14 cellular contexts compared by ENCODE assay signal in the genomic region with DNA sequence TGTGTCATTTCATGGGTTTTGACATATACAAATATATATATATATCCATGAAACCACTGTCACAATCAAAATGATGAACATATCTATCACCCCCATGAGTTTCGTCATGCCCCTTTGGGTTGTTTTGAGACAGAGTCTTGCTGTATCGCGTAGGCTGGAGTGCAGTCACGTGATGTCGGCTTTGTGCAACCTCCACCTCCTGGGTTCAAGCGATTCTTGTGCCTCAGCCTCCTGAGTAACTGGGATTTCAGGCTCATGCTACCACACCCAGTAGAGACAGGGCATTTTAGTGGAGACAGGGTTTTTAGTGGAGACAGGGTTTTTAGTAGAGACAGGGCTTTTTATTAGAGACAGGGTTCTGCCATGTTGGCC. TPM values are rescaled to one million over a fixed set of nuclear protein-coding genes. Genes with fewer than 3 reads are reported as not detected.
"Had no signal": no experiment of that assay in that cellular context is flagged by ENCODE, and none has a peak within 500 bp of the region (broad histone marks: within the 10 kb centered on the region; RNA-seq: fewer than 3 reads in every experiment).

No MANE protein-coding gene starts in this region.

- H3K27ac ChIP-seq: foreskin keratinocyte, skin epidermis, vagina had no signal

- DNase-seq: nephron progenitor cell had no signal

- H3K36me3 ChIP-seq: tibial nerve, vagina had no signal

- H3K9me3 ChIP-seq: body of pancreas, tibial nerve, vagina had no signal

- H3K4me3 ChIP-seq: body of pancreas, lung, skin epidermis, tibial nerve, vagina had no signal

- H3K4me1 ChIP-seq: foreskin keratinocyte, vagina had no signal

- H3K27me3 ChIP-seq: body of pancreas, tibial nerve, vagina had no signal

RNA-seq across cellular contexts. Expression of a gene that starts 8.0 kb away (rescaled TPM):
- total RNA-seq: activated CD4-positive, alpha-beta memory T cell treated with anti-CD3 and anti-CD28 coated beads for 36 hours; activated CD4-positive, alpha-beta T cell treated with anti-CD3 and anti-CD28 coated beads for 36 hours; activated T-helper 17 cell treated with anti-CD3 and anti-CD28 coated beads, Interleukin-2, amount 50 U/mL, for 72 hours; body of pancreas; dermis microvascular lymphatic vessel endothelial cell; foreskin keratinocyte; lung; posterior vena cava; T-helper 17 cell; tibial nerve; vagina had no signal
- polyA plus RNA-seq: foreskin keratinocyte, keratinocyte, lung had no signal
